Comparison of ENCODE assay signal across 17 cellular contexts in genomic region chr15:84833447-84833846, GRCh38. TPM values are rescaled to one million over a fixed set of nuclear protein-coding genes. Genes with fewer than 3 reads are reported as not detected.
DNase-seq lines count a peak whose midpoint lies in the region; TF ChIP-seq lines count a peak whose summit lies in the region.
"Had no signal": no experiment of that assay in that cellular context is flagged by ENCODE, and none has a peak within 500 bp of the region (broad histone marks: within the 10 kb centered on the region; RNA-seq: fewer than 3 reads in every experiment).

No MANE protein-coding gene starts in this region.

- H3K27me3 ChIP-seq in brain microvascular endothelial cell (replicated peaks): no peaks in the 10 kb centered on the region
- H3K27me3 ChIP-seq: MG63 had no signal

- peaks cover 9% of the 10 kb centered on the region for H3K36me3 Mint-ChIP-seq in glutamatergic neuron (ENCODE audit: unreplicated experiment)
- H3K36me3 Mint-ChIP-seq: stimulated activated memory B cell treated with anti-CD40 and anti-IgM and Interleukin-4, amounts not matched to agents 10 μg/mL and 1 μg/mL and 100 μg/mL, for 72 hours; T-cell had no signal

- H3K9me3 Mint-ChIP-seq in glutamatergic neuron (ENCODE audit: unreplicated experiment): no peaks in the 10 kb centered on the region
- H3K9me3 Mint-ChIP-seq: GM23338; stimulated activated memory B cell treated with anti-CD40 and anti-IgM and Interleukin-4, amounts not matched to agents 10 μg/mL and 1 μg/mL and 100 μg/mL, for 72 hours; T-cell had no signal

- H3K27me3 Mint-ChIP-seq in glutamatergic neuron (ENCODE audit: unreplicated experiment): peaks cover 7% of the 10 kb centered on the region
- H3K27me3 Mint-ChIP-seq: progenitor cell of endocrine pancreas had no signal

- H3K27ac ChIP-seq in brain microvascular endothelial cell: no peak overlapping the region

- TF ChIP-seq POLR2A in NB4 (IDR thresholded peaks at IDR 0.05; ENCODE audit: extremely low read depth, insufficient read length): no peak

- no peaks in the 10 kb centered on the region for H3K36me3 ChIP-seq in brain microvascular endothelial cell (replicated peaks)
- H3K36me3 ChIP-seq: MG63 had no signal

- H3K4me3 ChIP-seq in NB4 (ENCODE audit: low read depth, low read length): no peak overlapping the region
- no peak overlapping the region for H3K4me3 ChIP-seq in brain microvascular endothelial cell (ENCODE audit: low read depth, low read length)
- H3K4me3 ChIP-seq: GM23338, MG63 had no signal

- no peak overlapping the region for H3K27ac Mint-ChIP-seq in glutamatergic neuron (ENCODE audit: unreplicated experiment)
- H3K27ac Mint-ChIP-seq: GM23338; progenitor cell of endocrine pancreas; stimulated activated memory B cell treated with anti-CD40 and anti-IgM and Interleukin-4, amounts not matched to agents 10 μg/mL and 1 μg/mL and 100 μg/mL, for 72 hours; T-cell had no signal

- DNase-seq in AG08396 (ENCODE audit: low spot score) (peak; percentile 54), NB4 (ENCODE audit: low read depth) (peak; percentile 36), brain microvascular endothelial cell (peak; percentile 47), kidney glomerular epithelial cell (lab: John Stamatoyannopoulos, UW) (peak; percentile 21), SHP77 treated with DMSO at 0.1 percent for 48 hours (lab: John Stamatoyannopoulos, UW) (no peak), cortex of kidney (lab: John Stamatoyannopoulos, UW) (no peak), glutamatergic neuron (no peak)
- DNase-seq in NK-92 treated with Interleukin-12 subunit alpha and Interleukin-12 subunit beta, amount 100 ng/mL, for 24 hours (lab: John Stamatoyannopoulos, UW): no peak
- DNase-seq: activated CD4-positive, alpha-beta T cell treated with anti-CD3 and anti-CD28 coated beads, Interleukin-2, amount 50 U/mL, for 1 hour; MG63; stimulated activated CD4-positive, alpha-beta T cell treated with anti-CD3 and anti-CD28 coated beads, Interleukin-4, amount 100 ng/mL, for 1 hour; T-cell had no signal

- in situ Hi-C loops in brain microvascular endothelial cell (cut with HindIII; ENCODE audit: low pct_ligation_motif_present, low sequenced_read_pairs): no loop called here

- TF ChIP-seq CTCF in NB4 (IDR thresholded peaks at IDR 0.05; ENCODE audit: low read depth, low read length): no peak
- TF ChIP-seq CTCF in brain microvascular endothelial cell (IDR thresholded peaks at IDR 0.05; ENCODE audit: low read depth, low read length, missing control alignments): no peak
- no peak for TF ChIP-seq CTCF in glutamatergic neuron (IDR thresholded peaks at IDR 0.05; ENCODE audit: partially characterized antibody, unreplicated experiment)

- no peak overlapping the region for H3K4me3 Mint-ChIP-seq in glutamatergic neuron (ENCODE audit: unreplicated experiment)
- H3K4me3 Mint-ChIP-seq: GM23338; stimulated activated memory B cell treated with anti-CD40 and anti-IgM and Interleukin-4, amounts not matched to agents 10 μg/mL and 1 μg/mL and 100 μg/mL, for 72 hours; T-cell had no signal

- peaks cover 14% of the 10 kb centered on the region for H3K4me1 Mint-ChIP-seq in glutamatergic neuron (ENCODE audit: low read depth, unreplicated experiment)
- H3K4me1 Mint-ChIP-seq: stimulated activated memory B cell treated with anti-CD40 and anti-IgM and Interleukin-4, amounts not matched to agents 10 μg/mL and 1 μg/mL and 100 μg/mL, for 72 hours; T-cell had no signal

RNA-seq across cellular contexts. Expression of gene ALPK3, which starts 16.3 kb away (rescaled TPM):
- 6.8 TPM for total RNA-seq in glutamatergic neuron (ENCODE audit: unreplicated experiment)

RNA-seq across cellular contexts. Expression of gene SLC28A1, which starts 51.0 kb away (rescaled TPM):
- 0.25 TPM for total RNA-seq in glutamatergic neuron (ENCODE audit: unreplicated experiment)
- total RNA-seq: Daoy, epithelial cell of proximal tubule, GM23338, progenitor cell of endocrine pancreas, T-cell had no signal

Comparison
In these comparisons a context has a peak if more than half of its experiments do, and no peak if none do; other contexts are left out.
1. DNase-seq: peak in AG08396 (single experiment), NB4 (single experiment), brain microvascular endothelial cell (single experiment) and kidney glomerular epithelial cell (single experiment); none in SHP77 treated with DMSO at 0.1 percent for 48 hours (single experiment), cortex of kidney (single experiment), NK-92 treated with Interleukin-12 subunit alpha and Interleukin-12 subunit beta, amount 100 ng/mL, for 24 hours (single experiment) and glutamatergic neuron (single experiment).